ENCODE assay signal across 12 cellular contexts in genomic region chr11:68962527-68963250, GRCh38. TPM values are rescaled to one million over a fixed set of nuclear protein-coding genes. Genes with fewer than 3 reads are reported as not detected.
DNase-seq lines count a peak whose midpoint lies in the region; ATAC-seq and TF ChIP-seq lines count a peak whose summit lies in the region.
"Had no signal": no experiment of that assay in that cellular context is flagged by ENCODE, and none has a peak within 500 bp of the region (broad histone marks: within the 10 kb centered on the region; RNA-seq: fewer than 3 reads in every experiment).

No MANE protein-coding gene starts in this region.

- TF ChIP-seq CTCF in VCaP (conservative IDR thresholded peaks at IDR 0.05) (peak; percentile 11; the same call in 1 of the 2 replicates), thoracic aorta (IDR thresholded peaks at IDR 0.05) (peak; percentile 21)

- no peak overlapping the region for H3K4me3 ChIP-seq in thoracic aorta
- H3K4me3 ChIP-seq: cardiac muscle cell had no signal

- peak; percentile 8 for DNase-seq in stimulated activated CD4-positive, alpha-beta T cell treated with anti-CD3 and anti-CD28 coated beads, Interleukin-4, amount 100 ng/mL, for 1 hour
- DNase-seq in stimulated activated CD4-positive, alpha-beta T cell treated with anti-CD3 and anti-CD28 coated beads, Interleukin-1b, Interleukin-23, amount 100 ng/mL, for 48 hours: no peak
- peak; percentile 39 for DNase-seq in effector CD4-positive, alpha-beta T cell
- DNase-seq in thoracic aorta (ENCODE audit: low spot score) (no peak), NCI-H69 (lab: John Stamatoyannopoulos, UW) (no peak), NCI-H1694 treated with DMSO at 0.1 percent for 48 hours (lab: John Stamatoyannopoulos, UW) (no peak)
- DNase-seq: COR-L47, NCI-H510A had no signal

- H3K4me1 ChIP-seq in thoracic aorta (ENCODE audit: control insufficient read depth in 1 of 2, low read depth in 2 of 2): no peaks in the 10 kb centered on the region

- no peak overlapping the region for H3K27ac ChIP-seq in VCaP
- H3K27ac ChIP-seq in thoracic aorta: no peak overlapping the region
- H3K27ac ChIP-seq: cardiac muscle cell had no signal

- H3K9me3 ChIP-seq in thoracic aorta: no peaks in the 10 kb centered on the region

- no peaks in the 10 kb centered on the region for H3K36me3 ChIP-seq in thoracic aorta
- H3K36me3 ChIP-seq: cardiac muscle cell had no signal

- no peaks in the 10 kb centered on the region for H3K27me3 ChIP-seq in thoracic aorta (replicated peaks; ENCODE audit: insufficient read depth)
- H3K27me3 ChIP-seq: cardiac muscle cell had no signal

- no peak for ATAC-seq in thoracic aorta (ENCODE audit: insufficient number of reproducible peaks, low FRiP score, low read depth)
- no peak for ATAC-seq in GM19023 (IDR thresholded peaks at IDR 0.05; ENCODE audit: unreplicated experiment)

RNA-seq across cellular contexts. Expression of gene MRGPRD, which starts 18.1 kb away (rescaled TPM):
- 1 to 10 TPM in 1 of 2 donors, not detected in 1; 5.0 TPM for total RNA-seq in thoracic aorta
- total RNA-seq: cardiac muscle cell, glomerular endothelial cell had no signal

RNA-seq across cellular contexts. Expression of gene MRGPRF, which starts 50.4 kb away (rescaled TPM):
- 100 to 1,000 TPM in 1 of 2 donors, 10 to 100 TPM in 1; 67.5 to 171 TPM for total RNA-seq in thoracic aorta
- total RNA-seq: glomerular endothelial cell had no signal

RNA-seq across cellular contexts. Expression of gene IGHMBP2, which starts 59.0 kb away (rescaled TPM):
- 10 to 100 TPM; 24.7 to 40.8 TPM for total RNA-seq in thoracic aorta

RNA-seq across cellular contexts. Expression of gene MRPL21, which starts 59.1 kb away (rescaled TPM):
- 10 to 100 TPM; 11.0 to 16.7 TPM for total RNA-seq in thoracic aorta

Comparison
In these comparisons a context has a peak if more than half of its experiments do, and no peak if none do; other contexts are left out.
1. DNase-seq: peak in stimulated activated CD4-positive, alpha-beta T cell treated with anti-CD3 and anti-CD28 coated beads, Interleukin-4, amount 100 ng/mL, for 1 hour (single experiment) and effector CD4-positive, alpha-beta T cell (single experiment); none in stimulated activated CD4-positive, alpha-beta T cell treated with anti-CD3 and anti-CD28 coated beads, Interleukin-1b, Interleukin-23, amount 100 ng/mL, for 48 hours (single experiment), thoracic aorta (single experiment), NCI-H69 (single experiment) and NCI-H1694 treated with DMSO at 0.1 percent for 48 hours (single experiment).